ENCODE assay signal across 17 cellular contexts in the genomic region with DNA sequence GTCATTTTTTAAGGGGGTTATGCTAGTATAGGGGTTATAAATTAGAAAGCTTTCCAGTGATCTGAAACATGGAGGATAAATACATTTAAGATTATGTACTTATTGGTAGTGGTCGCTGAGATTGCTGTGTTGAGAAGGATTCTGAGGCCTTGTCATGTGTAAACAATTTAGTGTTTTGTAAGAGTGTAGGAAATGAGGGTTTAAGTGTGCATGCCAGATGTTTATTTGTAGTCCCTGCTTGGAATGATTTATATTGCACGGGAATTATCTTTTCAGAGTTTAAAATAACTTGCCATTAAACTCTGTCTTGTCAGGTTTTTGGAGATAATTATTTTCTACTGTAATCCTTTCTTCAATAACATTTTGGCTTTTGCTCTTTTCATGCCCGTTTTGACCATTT.
"Had no signal": no experiment of that assay in that cellular context is flagged by ENCODE, and none has a peak within 500 bp of the region (broad histone marks: within the 10 kb centered on the region; RNA-seq: fewer than 3 reads in every experiment).

No MANE protein-coding gene starts in this region.

- DNase-seq: activated CD4-positive, alpha-beta T cell treated with anti-CD3 and anti-CD28 coated beads, Interleukin-2, amount 50 U/mL, for 1 hour; activated CD4-positive, CD25-positive, alpha-beta regulatory T cell; activated naive CD4-positive, alpha-beta T cell treated with anti-CD3 and anti-CD28 coated beads, Interleukin-2, amount 10 ng/mL, durations not matched to agents 7 days and 5 days; adrenal gland; central memory CD4-positive, alpha-beta T cell; cortex of kidney; effector memory CD4-positive, alpha-beta T cell; left cardiac atrium; mucosa of descending colon; naive thymus-derived CD8-positive, alpha-beta T cell; retina; stimulated activated CD4-positive, alpha-beta T cell treated with anti-CD3 and anti-CD28 coated beads, Interleukin-15, amount 100 ng/mL, for 24 hours; stomach; T-helper 17 cell; thyroid gland had no signal

- H3K4me3 ChIP-seq: adrenal gland, mucosa of descending colon, stomach, thyroid gland had no signal

- ATAC-seq: left cardiac atrium; mucosa of descending colon; naive thymus-derived CD8-positive, alpha-beta T cell; T-helper 17 cell had no signal

- H3K9me3 ChIP-seq: mucosa of descending colon, neutrophil, thyroid gland had no signal

- H3K27ac ChIP-seq: adrenal gland, epithelial cell of prostate, neutrophil, stomach, thyroid gland had no signal

- H3K27me3 ChIP-seq: adrenal gland, neutrophil, stomach, thyroid gland had no signal

- H3K36me3 ChIP-seq: adrenal gland, neutrophil, stomach, thyroid gland had no signal

- H3K4me1 ChIP-seq: thyroid gland had no signal
